1 cellular context compared by ENCODE assay signal in genomic region chr11:74750598-74750997, GRCh38.
A peak's percentile ranks its signal among the peaks of the same experiment; 100 is the strongest.
TF ChIP-seq lines count a peak whose summit lies in the region.

No MANE protein-coding gene starts in this region.

TF ChIP-seq in GM12878, 131 proteins besides CTCF, POLR2A, EP300 and RAD21:
- TF ChIP-seq, protein P1, sequence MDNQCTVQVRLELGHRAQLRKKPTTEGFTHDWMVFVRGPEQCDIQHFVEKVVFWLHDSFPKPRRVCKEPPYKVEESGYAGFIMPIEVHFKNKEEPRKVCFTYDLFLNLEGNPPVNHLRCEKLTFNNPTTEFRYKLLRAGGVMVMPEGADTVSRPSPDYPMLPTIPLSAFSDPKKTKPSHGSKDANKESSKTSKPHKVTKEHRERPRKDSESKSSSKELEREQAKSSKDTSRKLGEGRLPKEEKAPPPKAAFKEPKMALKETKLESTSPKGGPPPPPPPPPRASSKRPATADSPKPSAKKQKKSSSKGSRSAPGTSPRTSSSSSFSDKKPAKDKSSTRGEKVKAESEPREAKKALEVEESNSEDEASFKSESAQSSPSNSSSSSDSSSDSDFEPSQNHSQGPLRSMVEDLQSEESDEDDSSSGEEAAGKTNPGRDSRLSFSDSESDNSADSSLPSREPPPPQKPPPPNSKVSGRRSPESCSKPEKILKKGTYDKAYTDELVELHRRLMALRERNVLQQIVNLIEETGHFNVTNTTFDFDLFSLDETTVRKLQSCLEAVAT (IDR thresholded peaks at IDR 0.05): peak; percentile 59; the same call in 1 of the 2 replicates
